19 cellular contexts compared by ENCODE assay signal in genomic region chr15:25182098-25182478, GRCh38.
DNase-seq lines count a peak whose midpoint lies in the region; ATAC-seq and TF ChIP-seq lines count a peak whose summit lies in the region.
"Had no signal": no experiment of that assay in that cellular context is flagged by ENCODE, and none has a peak within 500 bp of the region (broad histone marks: within the 10 kb centered on the region; RNA-seq: fewer than 3 reads in every experiment).

No MANE protein-coding gene starts in this region.

- no peaks in the 10 kb centered on the region for H3K4me1 ChIP-seq in left ventricle myocardium inferior
- no peaks in the 10 kb centered on the region for H3K4me1 ChIP-seq in upper lobe of right lung

- H3K9me3 ChIP-seq in left ventricle myocardium inferior (replicated peaks) = peaks cover 56% of the 10 kb centered on the region
- no peaks in the 10 kb centered on the region for H3K9me3 ChIP-seq in upper lobe of right lung

- H3K27ac ChIP-seq in left ventricle myocardium inferior (replicated peaks) = no peak overlapping the region
- no peak overlapping the region for H3K27ac ChIP-seq in upper lobe of right lung

- intact Hi-C loops in left ventricle myocardium inferior (cut with micrococcal nuclease) = no loop called here
- intact Hi-C loops in upper lobe of right lung (cut with DNase I) = no loop called here

- no peak overlapping the region for H3K4me3 ChIP-seq in left ventricle myocardium inferior
- H3K4me3 ChIP-seq in upper lobe of right lung = no peak overlapping the region

- no peaks in the 10 kb centered on the region for H3K27me3 ChIP-seq in left ventricle myocardium inferior (ENCODE audit: low read depth)
- no peaks in the 10 kb centered on the region for H3K27me3 ChIP-seq in upper lobe of right lung

- H3K27ac Mint-ChIP-seq in activated naive CD8-positive, alpha-beta T cell treated with anti-CD3 and anti-CD28 coated beads, Interleukin-2, amount 50 U/mL, for 24 hours = no peak overlapping the region
- no peak overlapping the region for H3K27ac Mint-ChIP-seq in activated naive CD8-positive, alpha-beta T cell treated with anti-CD3 and anti-CD28 coated beads for 36 hours
- H3K27ac Mint-ChIP-seq: B cell; CD4-positive, alpha-beta T cell; H9; IgD-negative memory B cell had no signal

- DNase-seq in activated naive CD8-positive, alpha-beta T cell treated with anti-CD3 and anti-CD28 coated beads, Interleukin-2, amount 50 U/mL, for 24 hours = no peak
- no peak for DNase-seq in activated naive CD8-positive, alpha-beta T cell treated with anti-CD3 and anti-CD28 coated beads for 36 hours
- peak; percentile 3 for DNase-seq in left ventricle myocardium inferior
- peak; percentile 11 for DNase-seq in omental fat pad (ENCODE audit: low spot score)
- DNase-seq in upper lobe of right lung = peak; percentile 28
- DNase-seq: Calu3, DMS53, H9, NCI-H1105, NCI-H1694, NCI-H2227 treated with DMSO at 0.1 percent for 48 hours, NCI-H524, SHP77 had no signal

- no peaks in the 10 kb centered on the region for H3K4me1 Mint-ChIP-seq in activated naive CD8-positive, alpha-beta T cell treated with anti-CD3 and anti-CD28 coated beads, Interleukin-2, amount 50 U/mL, for 24 hours
- H3K4me1 Mint-ChIP-seq in activated naive CD8-positive, alpha-beta T cell treated with anti-CD3 and anti-CD28 coated beads for 36 hours = no peaks in the 10 kb centered on the region
- H3K4me1 Mint-ChIP-seq: B cell, H9, IgD-negative memory B cell had no signal

- H3K4me3 Mint-ChIP-seq in activated naive CD8-positive, alpha-beta T cell treated with anti-CD3 and anti-CD28 coated beads, Interleukin-2, amount 50 U/mL, for 24 hours = no peak overlapping the region
- no peak overlapping the region for H3K4me3 Mint-ChIP-seq in activated naive CD8-positive, alpha-beta T cell treated with anti-CD3 and anti-CD28 coated beads for 36 hours
- H3K4me3 Mint-ChIP-seq: B cell; CD4-positive, alpha-beta T cell; H9; IgD-negative memory B cell had no signal

- peaks cover 7% of the 10 kb centered on the region for H3K9me3 Mint-ChIP-seq in activated naive CD8-positive, alpha-beta T cell treated with anti-CD3 and anti-CD28 coated beads, Interleukin-2, amount 50 U/mL, for 24 hours
- H3K9me3 Mint-ChIP-seq in activated naive CD8-positive, alpha-beta T cell treated with anti-CD3 and anti-CD28 coated beads for 36 hours = peaks cover 4% of the 10 kb centered on the region

- TF ChIP-seq CTCF in left ventricle myocardium inferior (IDR thresholded peaks at IDR 0.05; ENCODE audit: borderline replicate concordance) (no peak), omental fat pad (IDR thresholded peaks at IDR 0.05) (no peak), upper lobe of right lung (IDR thresholded peaks at IDR 0.05) (no peak)

- no peaks in the 10 kb centered on the region for H3K36me3 Mint-ChIP-seq in activated naive CD8-positive, alpha-beta T cell treated with anti-CD3 and anti-CD28 coated beads, Interleukin-2, amount 50 U/mL, for 24 hours (ENCODE audit: low read depth)
- H3K36me3 Mint-ChIP-seq in activated naive CD8-positive, alpha-beta T cell treated with anti-CD3 and anti-CD28 coated beads for 36 hours = no peaks in the 10 kb centered on the region
- H3K36me3 Mint-ChIP-seq: IgD-negative memory B cell had no signal

- H3K36me3 ChIP-seq in left ventricle myocardium inferior (no peaks in the 10 kb centered on the region), upper lobe of right lung (no peaks in the 10 kb centered on the region)

- ATAC-seq in activated naive CD8-positive, alpha-beta T cell treated with anti-CD3 and anti-CD28 coated beads, Interleukin-2, amount 50 U/mL, for 24 hours = peak; percentile 8
- ATAC-seq in omental fat pad (ENCODE audit: low FRiP score) = no peak
- ATAC-seq in upper lobe of right lung = no peak
- no peak for ATAC-seq in GM18517 (IDR thresholded peaks at IDR 0.05; ENCODE audit: unreplicated experiment)
- ATAC-seq in GM19452 (IDR thresholded peaks at IDR 0.05; ENCODE audit: unreplicated experiment) = no peak
- ATAC-seq: Panc1 had no signal

- no peaks in the 10 kb centered on the region for H3K27me3 Mint-ChIP-seq in activated naive CD8-positive, alpha-beta T cell treated with anti-CD3 and anti-CD28 coated beads, Interleukin-2, amount 50 U/mL, for 24 hours
- no peaks in the 10 kb centered on the region for H3K27me3 Mint-ChIP-seq in activated naive CD8-positive, alpha-beta T cell treated with anti-CD3 and anti-CD28 coated beads for 36 hours
- H3K27me3 Mint-ChIP-seq: B cell; CD4-positive, alpha-beta T cell; IgD-negative memory B cell had no signal

Comparison
In these comparisons a context has a peak if more than half of its experiments do, and no peak if none do; other contexts are left out.
1. DNase-seq: peak in left ventricle myocardium inferior (single experiment), omental fat pad (single experiment) and upper lobe of right lung (single experiment); none in activated naive CD8-positive, alpha-beta T cell treated with anti-CD3 and anti-CD28 coated beads, Interleukin-2, amount 50 U/mL, for 24 hours (single experiment) and activated naive CD8-positive, alpha-beta T cell treated with anti-CD3 and anti-CD28 coated beads for 36 hours (single experiment).